In genomic region chr11:107683807-107684206, GRCh38 we compare ENCODE assay signal across 14 cellular contexts. TPM values are rescaled to one million over a fixed set of nuclear protein-coding genes. Genes with fewer than 3 reads are reported as not detected.
DNase-seq lines count a peak whose midpoint lies in the region; ATAC-seq, FAIRE-seq and TF ChIP-seq lines count a peak whose summit lies in the region.
"Had no signal": no experiment of that assay in that cellular context is flagged by ENCODE, and none has a peak within 500 bp of the region (broad histone marks: within the 10 kb centered on the region; RNA-seq: fewer than 3 reads in every experiment).

No MANE protein-coding gene starts in this region.

- TF ChIP-seq EP300 in A549 (IDR thresholded peaks at IDR 0.05): no peak

- TF ChIP-seq CTCF in A549 (IDR thresholded peaks at IDR 0.05) (no peak), fibroblast of villous mesenchyme (IDR thresholded peaks at IDR 0.05; ENCODE audit: insufficient read depth, low read depth, low read length) (peak; percentile 60), thyroid gland (IDR thresholded peaks at IDR 0.05) (no peak)

- H3K27ac ChIP-seq in A549: no peak overlapping the region
- no peak overlapping the region for H3K27ac ChIP-seq in thyroid gland
- H3K27ac ChIP-seq: gastroesophageal sphincter, Peyer's patch, uterus had no signal

- DNase-seq in A549 (ENCODE audit: low read depth in 1 of 2, low spot score in 1 of 2) (peak; percentile 25 to 31), RKO (ENCODE audit: low spot score) (peak; percentile 60), fibroblast of villous mesenchyme (ENCODE audit: low read depth) (no peak), NCI-H526 treated with DMSO at 0.1 percent for 48 hours (lab: John Stamatoyannopoulos, UW) (no peak), thyroid gland (no peak), occipital lobe (lab: John Stamatoyannopoulos, UW) (no peak)
- DNase-seq: activated CD4-positive, alpha-beta T cell treated with anti-CD3 and anti-CD28 coated beads, Interleukin-2, amount 50 U/mL, for 4 hours; amniotic stem cell; Peyer's patch; uterus had no signal

- H3K4me3 ChIP-seq in A549 (no peak overlapping the region), fibroblast of villous mesenchyme (ENCODE audit: low read depth, low read length) (no peak overlapping the region), thyroid gland (replicated peaks in 1 of 3) (no peak overlapping the region)
- H3K4me3 ChIP-seq: BLaER1 treated with 17β-estradiol and CSF1 and Interleukin-3, amounts not matched to agents 10 nM and 100 nM; gastroesophageal sphincter; Peyer's patch; uterus had no signal

- CTCF ChIA-PET in A549 (lab: Yijun Ruan, JAX): interaction anchor here (1.0 to 1.3 kb wide), 2 partner anchors 74 to 135 kb away, joined by 3 to 4 read pairs; no protein-coding TSS in a partner anchor

- FAIRE-seq in A549 (lab: Jason Lieb, UNC): no peak

- intact Hi-C loops in thyroid gland (cut with DNase I): no loop called here

- H3K36me3 ChIP-seq in thyroid gland: no peaks in the 10 kb centered on the region
- H3K36me3 ChIP-seq: BLaER1 treated with 17β-estradiol and CSF1 and Interleukin-3, amounts not matched to agents 10 nM and 100 nM; gastroesophageal sphincter; Peyer's patch; uterus had no signal

- no peak overlapping the region for H3K4me2 ChIP-seq in A549

- H3K4me1 ChIP-seq in A549 (no peaks in the 10 kb centered on the region), thyroid gland (no peaks in the 10 kb centered on the region)
- H3K4me1 ChIP-seq: gastroesophageal sphincter, Peyer's patch, uterus had no signal

- POLR2A ChIA-PET in A549 (lab: Yijun Ruan, JAX): no interaction called here

- TF ChIP-seq POLR2A in A549 (IDR thresholded peaks at IDR 0.05; ENCODE audit: low read length) (no peak), thyroid gland (IDR thresholded peaks at IDR 0.05) (no peak)

- 88% methylated on average over 2 of the region's 2 CpGs for WGBS in A549 (ENCODE audit: missing lambda C conversion rate)
- WGBS in thyroid gland, 2 donors: 91 to 96% methylated on average over 2 of the region's 2 CpGs

- no peaks in the 10 kb centered on the region for H3K9me3 ChIP-seq in A549
- H3K9me3 ChIP-seq in thyroid gland: no peaks in the 10 kb centered on the region
- H3K9me3 ChIP-seq: BLaER1 treated with 17β-estradiol and CSF1 and Interleukin-3, amounts not matched to agents 10 nM and 100 nM; gastroesophageal sphincter; Peyer's patch; uterus had no signal

- no peaks in the 10 kb centered on the region for H3K27me3 ChIP-seq in thyroid gland
- H3K27me3 ChIP-seq: BLaER1 treated with 17β-estradiol and CSF1 and Interleukin-3, amounts not matched to agents 10 nM and 100 nM; gastroesophageal sphincter; Peyer's patch; uterus had no signal

- TF ChIP-seq RAD21 in A549 (conservative IDR thresholded peaks at IDR 0.05 in 1 of 2, IDR thresholded peaks at IDR 0.05 in 1 of 2): no peak

- ATAC-seq in A549 (peak in 1 of 2 experiments; percentile 76; a peak in 3 of 6 replicates), GM19035 (IDR thresholded peaks at IDR 0.05; ENCODE audit: unreplicated experiment) (peak; percentile 55), GM19452 (IDR thresholded peaks at IDR 0.05; ENCODE audit: unreplicated experiment) (no peak)
- ATAC-seq: gastroesophageal sphincter had no signal

TF ChIP-seq in A549, 52 proteins besides CTCF, POLR2A, EP300 and RAD21:
- TF ChIP-seq KDM1A (IDR thresholded peaks at IDR 0.05; ENCODE audit: low read depth) (no peak), CHD4 (IDR thresholded peaks at IDR 0.05; ENCODE audit: borderline replicate concordance) (no peak)

RNA-seq across cellular contexts. Expression of gene SLN, which starts 28.0 kb away (rescaled TPM):
- 2.0 and 2.2 TPM in 2 replicates for polyA plus RNA-seq in A549 (2011; rRNA removed)
- polyA plus RNA-seq in A549 (2012; cell fraction: cytosol; rRNA removed): 1.1 and 1.3 TPM in 2 replicates
- polyA plus RNA-seq in A549 (2012; cell fraction: nucleus; rRNA removed): 0.65 and 1.7 TPM in 2 replicates
- polyA plus RNA-seq in A549 (2017; fragmentation: RNase III; extraction: RNeasy Plus Mini Kit Qiagen cat#74134 plus additional on column Dnase treatment): 0.72 to 1.3 TPM (median 1.2 TPM) in 3 replicates
- 1.3 and 2.1 TPM in 2 replicates for polyA minus RNA-seq in A549 (2011; rRNA and poly(A)+ RNA removed)
- not detected in 2 replicates for total RNA-seq in fibroblast of villous mesenchyme
- total RNA-seq in thyroid gland: not detected
- total RNA-seq in occipital lobe: 8.3 TPM
- total RNA-seq: Peyer's patch had no signal

Comparison
In these comparisons a context has a peak if more than half of its experiments do, and no peak if none do; other contexts are left out.
1. DNase-seq: peak in A549 (2 of 2) and RKO (single experiment); none in fibroblast of villous mesenchyme (single experiment), NCI-H526 treated with DMSO at 0.1 percent for 48 hours (single experiment), thyroid gland (0 of 2) and occipital lobe (single experiment).